Comparison of ENCODE assay signal across 8 cellular contexts in the genomic region with DNA sequence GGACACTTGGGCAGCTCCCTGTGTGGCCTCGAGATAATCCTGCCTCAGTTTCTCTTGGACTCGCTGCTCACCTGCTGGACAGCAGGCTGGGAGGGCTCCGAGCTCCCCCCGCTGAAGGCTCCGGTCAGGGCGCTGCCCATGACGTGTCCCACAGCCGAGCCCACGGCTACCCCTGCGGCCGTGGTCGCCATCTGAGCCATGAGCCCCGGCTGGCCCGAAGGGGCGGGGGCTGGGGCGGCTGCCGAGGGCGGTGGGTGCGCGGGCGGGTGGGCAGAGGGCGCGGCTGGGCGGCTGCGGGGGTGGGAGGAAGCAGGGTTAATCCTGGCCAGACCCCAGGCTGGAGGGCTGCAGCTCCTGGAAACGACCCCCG. TPM values are rescaled to one million over a fixed set of nuclear protein-coding genes. Genes with fewer than 3 reads are reported as not detected.
DNase-seq lines count a peak whose midpoint lies in the region; ATAC-seq and TF ChIP-seq lines count a peak whose summit lies in the region.

No MANE protein-coding gene starts in this region.

- peaks cover 53% of the 10 kb centered on the region for H3K4me1 ChIP-seq in KMS-11 (ENCODE audit: low read depth, poor library complexity, severe bottlenecking)

- peaks cover 11% of the 10 kb centered on the region for H3K79me2 ChIP-seq in KMS-11 (ENCODE audit: insufficient read depth, low read depth)

- TF ChIP-seq CTCF in KMS-11 (conservative IDR thresholded peaks at IDR 0.05; ENCODE audit: low read depth, low read length) (no peak), astrocyte of the spinal cord (IDR thresholded peaks at IDR 0.05; ENCODE audit: low read depth, low read length) (no peak), kidney epithelial cell (IDR thresholded peaks at IDR 0.05; ENCODE audit: insufficient read depth, low read length, poor library complexity, severe bottlenecking) (no peak)

- no peak for ATAC-seq in HG02884 (IDR thresholded peaks at IDR 0.05; ENCODE audit: unreplicated experiment)

- H3K27ac ChIP-seq in KMS-11 (peak overlapping the region; percentile 72), substantia nigra (ENCODE audit: low read depth, low read length, poor library complexity, severe bottlenecking) (peak overlapping the region; percentile 91)

- H3K4me3 ChIP-seq in KMS-11 (IDR thresholded peaks at IDR 0.05; ENCODE audit: insufficient read depth, low read depth, low read length) (peak overlapping the region; percentile 32), astrocyte of the spinal cord (ENCODE audit: low read depth, low read length) (peak overlapping the region; percentile 56), kidney epithelial cell (ENCODE audit: low read depth, low read length) (peak overlapping the region; percentile 54)

- peak overlapping the region; percentile 82 for H3K4me2 ChIP-seq in KMS-11

- H3K27me3 ChIP-seq in KMS-11 (ENCODE audit: insufficient read depth, low read depth) (no peaks in the 10 kb centered on the region), kidney epithelial cell (ENCODE audit: control insufficient read depth, insufficient read depth, low read length) (no peaks in the 10 kb centered on the region)

- H4K20me1 ChIP-seq in KMS-11 (ENCODE audit: insufficient read depth) = no peaks in the 10 kb centered on the region

- H3K36me3 ChIP-seq in KMS-11 (ENCODE audit: insufficient read depth) (no peaks in the 10 kb centered on the region), kidney epithelial cell (ENCODE audit: control insufficient read depth, insufficient read depth, low read length) (peaks cover 1% of the 10 kb centered on the region)

- peak overlapping the region; percentile 86; the same call in 1 of the 2 replicates for H2AFZ ChIP-seq in KMS-11 (ENCODE audit: low read depth)

- H3K9ac ChIP-seq in KMS-11 = peak overlapping the region; percentile 91

- in situ Hi-C loops in astrocyte of the spinal cord (cut with HindIII; ENCODE audit: low sequenced_read_pairs) = no loop called here

- DNase-seq in astrocyte of the spinal cord (ENCODE audit: low read depth, low spot score) (no peak), kidney epithelial cell (ENCODE audit: low read depth) (no peak), substantia nigra (lab: John Stamatoyannopoulos, UW) (no peak), OCI-M2 (lab: John Stamatoyannopoulos, UW; ENCODE audit: unreplicated experiment) (no peak), DMS79 treated with DMSO at 0.1 percent for 48 hours (lab: John Stamatoyannopoulos, UW) (no peak)
- DNase-seq in stimulated activated CD4-positive, alpha-beta T cell treated with anti-CD3 and anti-CD28 coated beads, Interleukin-1b, Interleukin-23, amount 100 ng/mL, for 48 hours = no peak

RNA-seq across cellular contexts. Expression of a gene that starts 0.5 kb away (rescaled TPM):
- 13.5 and 21.0 TPM in 2 replicates for total RNA-seq in kidney epithelial cell

RNA-seq across cellular contexts. Expression of a gene that starts 4.5 kb away (rescaled TPM):
- total RNA-seq in kidney epithelial cell = 0.34 TPM in 1 of 2 replicates, not detected in the other

RNA-seq across cellular contexts. Expression of a gene that starts 5.4 kb away (rescaled TPM):
- total RNA-seq in kidney epithelial cell = 41.9 and 48.9 TPM in 2 replicates

RNA-seq across cellular contexts. Expression of a gene that starts 13.1 kb away (rescaled TPM):
- total RNA-seq in kidney epithelial cell = not detected in 2 replicates

RNA-seq across cellular contexts. Expression of a gene that starts 16.4 kb away (rescaled TPM):
- total RNA-seq in kidney epithelial cell = 4.1 and 4.7 TPM in 2 replicates
